Comparison of ENCODE assay signal across 8 cellular contexts in genomic region chr1:182587666-182588438, GRCh38. TPM values are rescaled to one million over a fixed set of nuclear protein-coding genes. Genes with fewer than 3 reads are reported as not detected.
DNase-seq lines count a peak whose midpoint lies in the region; ATAC-seq and TF ChIP-seq lines count a peak whose summit lies in the region.

No MANE protein-coding gene starts in this region.

- H3K27me3 Mint-ChIP-seq in CD8-positive, alpha-beta memory T cell: peaks cover 0 to 3% of the 10 kb centered on the region in 2 donors

- H3K4me2 ChIP-seq in IMR-90 (ENCODE audit: low read depth, low read length): peak overlapping the region; percentile 43; the same call in 1 of the 2 replicates

- peaks cover 5% of the 10 kb centered on the region for H3K36me3 ChIP-seq in CD8-positive, alpha-beta memory T cell (ENCODE audit: insufficient read depth, low read length)
- H3K36me3 ChIP-seq in IMR-90 (ENCODE audit: control insufficient read depth, insufficient read depth, low read length) (peaks cover 3% of the 10 kb centered on the region; the same call in 1 of the 2 replicates), neutrophil (peaks cover 21% of the 10 kb centered on the region)

- H3K9ac ChIP-seq in IMR-90 (ENCODE audit: low read depth, low read length): peak overlapping the region; percentile 73; the same call in 1 of the 2 replicates

- dilution Hi-C loops in IMR-90 (cut with HindIII; ENCODE audit: low sequenced_read_pairs, unreplicated experiment): no loop called here

- H3K79me1 ChIP-seq in IMR-90 (ENCODE audit: low read depth in 1 of 2, low read length in 2 of 2): no peaks in the 10 kb centered on the region

- peaks cover 11 to 51% (median 19%) of the 10 kb centered on the region in 3 donors for H3K36me3 Mint-ChIP-seq in CD8-positive, alpha-beta memory T cell

- H3K4me3 Mint-ChIP-seq in CD8-positive, alpha-beta memory T cell: peak overlapping the region; percentile 92 to 99 (median 97)

- no TSS peak for BruUV-seq in IMR-90 (replicated peaks; lab: Mats Ljungman, UMichigan)

- in situ Hi-C loops in IMR-90 (cut with MboI; ENCODE audit: low sequenced_read_pairs): no loop called here

- no peaks in the 10 kb centered on the region for H3K9me1 ChIP-seq in IMR-90 (ENCODE audit: insufficient read depth, low read length)

- H2AK9ac ChIP-seq in IMR-90 (replicated peaks; ENCODE audit: low read depth, low read length, poor library complexity): no peak overlapping the region

- no CpG with 5 or more reads among the region's 3 CpGs for WGBS in IMR-90 (ENCODE audit: extremely low coverage in 2 of 2, insufficient read length in 1 of 2), 2 experiments

- no peak overlapping the region for H3K23ac ChIP-seq in IMR-90 (ENCODE audit: low read depth, low read length)

- peaks cover 47% of the 10 kb centered on the region for H3K4me1 ChIP-seq in CD8-positive, alpha-beta memory T cell (ENCODE audit: insufficient read depth, low read length)
- no peaks in the 10 kb centered on the region for H3K4me1 ChIP-seq in IMR-90 (ENCODE audit: control insufficient read depth, insufficient read depth, low read length)
- peaks cover 48 to 51% of the 10 kb centered on the region in 2 experiments for H3K4me1 ChIP-seq in neutrophil (ENCODE audit: control insufficient read depth in 1 of 2, insufficient read depth in 1 of 2, low read depth in 1 of 2, low read length in 1 of 2)

- no peak overlapping the region for H2AFZ ChIP-seq in IMR-90 (replicated peaks; ENCODE audit: low read length, poor library complexity)

- no peak overlapping the region for H2AK5ac ChIP-seq in IMR-90 (ENCODE audit: low read depth, low read length)

- POLR2A ChIA-PET in CD8-positive, alpha-beta memory T cell (lab: Charles Lee): interaction anchor here (0.8 to 1.9 kb wide), 4 partner anchors 13 to 252 kb away, joined by 3 to 7 read pairs (median 6); partner anchors contain the start of gene NPL
- POLR2A ChIA-PET in IMR-90 (lab: Charles Lee; ENCODE audit: unreplicated experiment): no interaction called here

- ATAC-seq in IMR-90 (ENCODE audit: low read depth): no peak
- no peak for ATAC-seq in GM19452 (IDR thresholded peaks at IDR 0.05; ENCODE audit: unreplicated experiment)

- TF ChIP-seq RAD21 in IMR-90 (IDR thresholded peaks at IDR 0.05; ENCODE audit: low read length): no peak

- TF ChIP-seq CTCF in IMR-90 (conservative IDR thresholded peaks at IDR 0.05; ENCODE audit: low read depth, low read length): no peak
- TF ChIP-seq CTCF in coronary artery (IDR thresholded peaks at IDR 0.05): no peak
- no peak for TF ChIP-seq CTCF in neutrophil (IDR thresholded peaks at IDR 0.05)

- intact Hi-C loops in IMR-90 (cut with micrococcal nuclease): no loop called here

- no peak overlapping the region for H2BK120ac ChIP-seq in IMR-90 (ENCODE audit: low read depth, low read length)

- H3K27me3 ChIP-seq in CD8-positive, alpha-beta memory T cell (ENCODE audit: insufficient read depth, low read length, poor library complexity, severe bottlenecking): no peaks in the 10 kb centered on the region
- peaks cover 2% of the 10 kb centered on the region; the same call in 1 of the 2 replicates for H3K27me3 ChIP-seq in IMR-90 (ENCODE audit: control insufficient read depth, insufficient read depth, low read length)
- no peaks in the 10 kb centered on the region for H3K27me3 ChIP-seq in neutrophil

- H4K5ac ChIP-seq in IMR-90 (ENCODE audit: low read depth, low read length): no peak overlapping the region

- H3K4me1 Mint-ChIP-seq in CD8-positive, alpha-beta memory T cell: peaks cover 54 to 68% (median 64%) of the 10 kb centered on the region in 3 donors

- no peak for TF ChIP-seq POLR2A in IMR-90 (IDR thresholded peaks at IDR 0.05; ENCODE audit: low read depth, low read length)

- no peak overlapping the region; a peak in 1 of 4 replicates for H4K8ac ChIP-seq in IMR-90 (ENCODE audit: low read depth in 2 of 2, low read length in 2 of 2)

- H3K27ac ChIP-seq in CD8-positive, alpha-beta memory T cell (ENCODE audit: low read depth, low read length): peak overlapping the region; percentile 99
- no peak overlapping the region for H3K27ac ChIP-seq in IMR-90 (ENCODE audit: insufficient read depth, low read length)
- H3K27ac ChIP-seq in coronary artery: peak overlapping the region; percentile 81 to 94
- H3K27ac ChIP-seq in neutrophil: peak overlapping the region; percentile 96

- H4K20me1 ChIP-seq in IMR-90 (ENCODE audit: insufficient read depth, low read length): no peaks in the 10 kb centered on the region

- H3K4me3 ChIP-seq in CD8-positive, alpha-beta memory T cell (ENCODE audit: low read length): peak overlapping the region; percentile 90
- H3K4me3 ChIP-seq in IMR-90 (ENCODE audit: insufficient read depth, low read depth, low read length) (peak overlapping the region; percentile 54; the same call in 1 of the 2 replicates), coronary artery (peak overlapping the region; percentile 70), neutrophil (ENCODE audit: low read depth in 1 of 2, low read length in 1 of 2) (peak overlapping the region; percentile 81 to 89)

- no peak overlapping the region for H3K56ac ChIP-seq in IMR-90 (ENCODE audit: extremely low read depth, insufficient read depth, low read length)

- CTCF ChIA-PET in CD8-positive, alpha-beta memory T cell (lab: Charles Lee): interaction anchor here (1.8 to 4.5 kb wide), 3 partner anchors 12 to 200 kb away, joined by 7 to 44 read pairs (median 9); no protein-coding TSS in a partner anchor
- CTCF ChIA-PET in IMR-90 (lab: Yijun Ruan, JAX): interaction anchor here (1.2 kb wide), 1 partner anchor 197 kb away, joined by 3 read pairs; no protein-coding TSS in a partner anchor

- no peak for DNase-seq in CD8-positive, alpha-beta memory T cell
- DNase-seq in IMR-90 (no peak), coronary artery (ENCODE audit: low spot score) (no peak), medulla oblongata (ENCODE audit: extremely low spot score) (no peak), NCI-H82 treated with DMSO at 0.1 percent for 48 hours (lab: John Stamatoyannopoulos, UW; ENCODE audit: unreplicated experiment) (no peak)
- DNase-seq in stimulated activated naive CD4-positive, alpha-beta T cell (lab: John Stamatoyannopoulos, UW): no peak

- no peak overlapping the region for H3K18ac ChIP-seq in IMR-90 (ENCODE audit: low read depth, low read length)

- H4K91ac ChIP-seq in IMR-90 (ENCODE audit: insufficient read depth, low read depth, low read length): no peak overlapping the region

- H3K4ac ChIP-seq in IMR-90 (ENCODE audit: low read depth, low read length): no peak overlapping the region

- H2BK15ac ChIP-seq in IMR-90 (ENCODE audit: low read depth, low read length): no peak overlapping the region

- H3K9me3 ChIP-seq in CD8-positive, alpha-beta memory T cell (ENCODE audit: low read length): no peaks in the 10 kb centered on the region
- H3K9me3 ChIP-seq in IMR-90 (ENCODE audit: control insufficient read depth, insufficient read depth, low read length): no peaks in the 10 kb centered on the region
- no peaks in the 10 kb centered on the region for H3K9me3 ChIP-seq in neutrophil

- no peaks in the 10 kb centered on the region for H3K9me3 Mint-ChIP-seq in CD8-positive, alpha-beta memory T cell

- no peak overlapping the region for H3K14ac ChIP-seq in IMR-90 (replicated peaks; ENCODE audit: low read depth, low read length)

- no peak overlapping the region for H2BK20ac ChIP-seq in IMR-90 (ENCODE audit: low read depth, low read length)

- no peak overlapping the region for H2BK5ac ChIP-seq in IMR-90 (ENCODE audit: low read depth, low read length, poor library complexity, severe bottlenecking)

- H3K27ac Mint-ChIP-seq in CD8-positive, alpha-beta memory T cell: peak overlapping the region; percentile 98 to 100 (median 100)

TF ChIP-seq in IMR-90, 13 proteins besides CTCF, POLR2A, EP300 and RAD21 (continues in another document):
- TF ChIP-seq CEBPB (IDR thresholded peaks at IDR 0.05; ENCODE audit: low read depth, low read length) (no peak), SMC3 (IDR thresholded peaks at IDR 0.05; ENCODE audit: low read depth, low read length) (no peak), ELK1 (IDR thresholded peaks at IDR 0.05; ENCODE audit: borderline replicate concordance, low read depth, low read length) (no peak), USF2 (IDR thresholded peaks at IDR 0.05; ENCODE audit: low read depth, low read length) (no peak), MXI1 (IDR thresholded peaks at IDR 0.05; ENCODE audit: borderline replicate concordance, low read depth, low read length) (no peak), BHLHE40 (IDR thresholded peaks at IDR 0.05; ENCODE audit: low read depth, low read length) (no peak), CHD1 (IDR thresholded peaks at IDR 0.05; ENCODE audit: low read depth, low read length) (no peak), MAFK (IDR thresholded peaks at IDR 0.05; ENCODE audit: low read depth, low read length) (no peak), FOS (IDR thresholded peaks at IDR 0.05; ENCODE audit: low read depth, low read length) (no peak), RFX5 (IDR thresholded peaks at IDR 0.05; ENCODE audit: low read depth, low read length) (no peak)

RNA-seq across cellular contexts. Expression of gene RNASEL, which starts 1.2 kb away (rescaled TPM):
- 1 to 10 TPM; 5.3 to 5.6 TPM for total RNA-seq in CD8-positive, alpha-beta memory T cell
- 8.7 TPM for polyA plus RNA-seq in CD8-positive, alpha-beta memory T cell
- total RNA-seq in IMR-90 (2012; rRNA removed): 6.4 and 6.5 TPM in 2 replicates
- polyA plus RNA-seq in IMR-90 (2012; rRNA removed): 1.8 and 2.5 TPM in 2 replicates
- 0.64 and 0.82 TPM in 2 replicates for polyA plus RNA-seq in IMR-90 (2012; cell fraction: cytosol; rRNA removed)
- 0.58 and 2.8 TPM in 2 replicates for polyA plus RNA-seq in IMR-90 (2012; cell fraction: nucleus; rRNA removed; ENCODE audit: low replicate concordance)

RNA-seq across cellular contexts. Expression of gene RGS16, which starts 16.3 kb away (rescaled TPM):
- 10 to 100 TPM; 58.9 to 59.9 TPM for total RNA-seq in CD8-positive, alpha-beta memory T cell
- polyA plus RNA-seq in CD8-positive, alpha-beta memory T cell: 0.21 TPM
- 0.18 and 0.28 TPM in 2 replicates for total RNA-seq in IMR-90 (2012; rRNA removed)
- polyA plus RNA-seq in IMR-90 (2012; rRNA removed): 0.15 and 0.16 TPM in 2 replicates
- 0.08 and 0.15 TPM in 2 replicates for polyA plus RNA-seq in IMR-90 (2012; cell fraction: cytosol; rRNA removed)
- 0.36 and 0.70 TPM in 2 replicates for polyA plus RNA-seq in IMR-90 (2012; cell fraction: nucleus; rRNA removed; ENCODE audit: low replicate concordance)

Comparison
In these comparisons a context has a peak if more than half of its experiments do, and no peak if none do; other contexts are left out.
1. RNA of gene RGS16, which starts 16.3 kb away (total RNA-seq): 58.9 to 59.9 TPM in CD8-positive, alpha-beta memory T cell; 0.18 to 0.28 TPM in IMR-90; every median in the first group is over 10 times any median in the second.
2. Peak in every context shown above with its lines, with median percentiles within 50 percentile points of each other: H3K4me3 ChIP-seq.